In genomic region chrX:50456712-50457484, GRCh38 we compare ENCODE assay signal across 22 cellular contexts.
DNase-seq lines count a peak whose midpoint lies in the region; ATAC-seq and TF ChIP-seq lines count a peak whose summit lies in the region.
"Had no signal": no experiment of that assay in that cellular context is flagged by ENCODE, and none has a peak within 500 bp of the region (broad histone marks: within the 10 kb centered on the region; RNA-seq: fewer than 3 reads in every experiment).

No MANE protein-coding gene starts in this region.

- H3K27ac ChIP-seq in neutrophil = peak overlapping the region; percentile 58
- H3K27ac ChIP-seq: 22Rv1, KMS-11, right atrium auricular region had no signal

- no peaks in the 10 kb centered on the region for H3K9me3 ChIP-seq in neutrophil
- H3K9me3 ChIP-seq: right atrium auricular region had no signal

- no peak for TF ChIP-seq CTCF in neutrophil (IDR thresholded peaks at IDR 0.05)

- H3K36me3 ChIP-seq in neutrophil = no peaks in the 10 kb centered on the region
- H3K36me3 ChIP-seq: right atrium auricular region had no signal

- no peak overlapping the region for H3K4me3 ChIP-seq in neutrophil (ENCODE audit: low read depth in 1 of 2, low read length in 1 of 2)
- H3K4me3 ChIP-seq: right atrium auricular region had no signal

- ATAC-seq in GM18511 (IDR thresholded peaks at IDR 0.05; ENCODE audit: unreplicated experiment) = no peak
- ATAC-seq: activated CD4-positive, alpha-beta T cell treated with anti-CD3 and anti-CD28 coated beads for 36 hours had no signal

- H3K4me1 ChIP-seq in neutrophil (ENCODE audit: control insufficient read depth in 1 of 2, insufficient read depth in 1 of 2, low read depth in 1 of 2, low read length in 1 of 2) = peaks cover 14 to 15% of the 10 kb centered on the region in 2 experiments
- H3K4me1 ChIP-seq: right atrium auricular region had no signal

- DNase-seq in NCI-H82 (lab: John Stamatoyannopoulos, UW) = peak; percentile 49
- DNase-seq in NCI-H82 treated with DMSO at 0.1 percent for 48 hours (lab: John Stamatoyannopoulos, UW; ENCODE audit: unreplicated experiment) = no peak
- DNase-seq in Kasumi-1 (lab: John Stamatoyannopoulos, UW) = peak; percentile 1 to 19
- peak; percentile 51 for DNase-seq in SKM-1 (lab: John Stamatoyannopoulos, UW; ENCODE audit: unreplicated experiment)
- DNase-seq in NCI-H1417 (lab: John Stamatoyannopoulos, UW) = no peak
- DNase-seq in NCI-H1048 (lab: John Stamatoyannopoulos, UW) = no peak
- DNase-seq: activated CD4-positive, alpha-beta T cell treated with anti-CD3 and anti-CD28 coated beads for 36 hours; activated naive CD4-positive, alpha-beta T cell treated with anti-CD3 and anti-CD28 coated beads, Interleukin-2, amount 50 U/mL, for 16 hours; activated T-cell treated with anti-CD3 and anti-CD28 coated beads, Interleukin-2, amount 50 U/mL, for 48 hours; aorta; central memory CD4-positive, alpha-beta T cell; dermis blood vessel endothelial cell; glutamatergic neuron; kidney glomerular epithelial cell; NCI-H1417 treated with DMSO at 0.1 percent for 48 hours; NCI-H2107; occipital lobe had no signal

- H3K27me3 ChIP-seq in neutrophil = peaks cover 10% of the 10 kb centered on the region
- H3K27me3 ChIP-seq: right atrium auricular region had no signal

Comparison
In these comparisons a context has a peak if more than half of its experiments do, and no peak if none do; other contexts are left out.
1. DNase-seq: peak in NCI-H82 (single experiment), Kasumi-1 (2 of 2) and SKM-1 (single experiment); none in NCI-H82 treated with DMSO at 0.1 percent for 48 hours (single experiment), NCI-H1417 (0 of 3) and NCI-H1048 (single experiment).